Comparison of ENCODE assay signal across 1 cellular context in genomic region chr4:190122747-190123146, GRCh38.
TF ChIP-seq lines count a peak whose summit lies in the region.

No MANE protein-coding gene starts in this region.

TF ChIP-seq in HepG2, 621 proteins besides CTCF, POLR2A, EP300 and RAD21:
- peak; percentile 99 for TF ChIP-seq TERF1 (CRISPR knock-in tag; IDR thresholded peaks at IDR 0.05)
